ENCODE assay signal across 1 cellular context in genomic region chr5:108381034-108381954, GRCh38.
A peak's percentile ranks its signal among the peaks of the same experiment; 100 is the strongest.
TF ChIP-seq lines count a peak whose summit lies in the region.

No MANE protein-coding gene starts in this region.

TF ChIP-seq in K562, 482 proteins besides CTCF, POLR2A, EP300 and RAD21 (continued from another document and continues in another):
- no peak for TF ChIP-seq IFI16 (CRISPR knock-in tag; IDR thresholded peaks at IDR 0.05)
- TF ChIP-seq RNF2 (IDR thresholded peaks at IDR 0.05), result no peak
- 0 out of 4 replicates have a peak, but pooled peaks of 1 of the 2 experiments have one; percentile 49 for TF ChIP-seq MLLT1 (IDR thresholded peaks at IDR 0.05)
- no peak for TF ChIP-seq IRF2 (CRISPR knock-in tag; IDR thresholded peaks at IDR 0.05)
- no peak for TF ChIP-seq C11orf30 (IDR thresholded peaks at IDR 0.05; ENCODE audit: low read depth)
- no peak for TF ChIP-seq DDX20 (tag; IDR thresholded peaks at IDR 0.05; ENCODE audit: low read depth)
- TF ChIP-seq SIN3A (IDR thresholded peaks at IDR 0.05; ENCODE audit: borderline replicate concordance in 2 of 2, control insufficient read depth in 1 of 2, low read depth in 2 of 2, low read length in 2 of 2), result 0 out of 4 replicates have a peak, but pooled peaks of 1 of the 2 experiments have one; percentile 8
- TF ChIP-seq GTF2E2 (tag; IDR thresholded peaks at IDR 0.05), result 0 out of 2 replicates have a peak, but pooled peaks have one; percentile 54
- TF ChIP-seq, protein P1, sequence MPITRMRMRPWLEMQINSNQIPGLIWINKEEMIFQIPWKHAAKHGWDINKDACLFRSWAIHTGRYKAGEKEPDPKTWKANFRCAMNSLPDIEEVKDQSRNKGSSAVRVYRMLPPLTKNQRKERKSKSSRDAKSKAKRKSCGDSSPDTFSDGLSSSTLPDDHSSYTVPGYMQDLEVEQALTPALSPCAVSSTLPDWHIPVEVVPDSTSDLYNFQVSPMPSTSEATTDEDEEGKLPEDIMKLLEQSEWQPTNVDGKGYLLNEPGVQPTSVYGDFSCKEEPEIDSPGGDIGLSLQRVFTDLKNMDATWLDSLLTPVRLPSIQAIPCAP (CRISPR knock-in tag; IDR thresholded peaks at IDR 0.05; ENCODE audit: borderline replicate concordance), result no peak
- no peak for TF ChIP-seq SIRT6 (IDR thresholded peaks at IDR 0.05; ENCODE audit: low read depth, low read length)
- no peak for TF ChIP-seq KLF1 (tag; IDR thresholded peaks at IDR 0.05)
- TF ChIP-seq ZNF696 (CRISPR knock-in tag; conservative IDR thresholded peaks at IDR 0.05), result no peak
- TF ChIP-seq ZNF143 (CRISPR knock-in tag; IDR thresholded peaks at IDR 0.05), result no peak
- no peak for TF ChIP-seq CLOCK (CRISPR knock-in tag; IDR thresholded peaks at IDR 0.05; ENCODE audit: borderline replicate concordance)
- TF ChIP-seq, protein P2, sequence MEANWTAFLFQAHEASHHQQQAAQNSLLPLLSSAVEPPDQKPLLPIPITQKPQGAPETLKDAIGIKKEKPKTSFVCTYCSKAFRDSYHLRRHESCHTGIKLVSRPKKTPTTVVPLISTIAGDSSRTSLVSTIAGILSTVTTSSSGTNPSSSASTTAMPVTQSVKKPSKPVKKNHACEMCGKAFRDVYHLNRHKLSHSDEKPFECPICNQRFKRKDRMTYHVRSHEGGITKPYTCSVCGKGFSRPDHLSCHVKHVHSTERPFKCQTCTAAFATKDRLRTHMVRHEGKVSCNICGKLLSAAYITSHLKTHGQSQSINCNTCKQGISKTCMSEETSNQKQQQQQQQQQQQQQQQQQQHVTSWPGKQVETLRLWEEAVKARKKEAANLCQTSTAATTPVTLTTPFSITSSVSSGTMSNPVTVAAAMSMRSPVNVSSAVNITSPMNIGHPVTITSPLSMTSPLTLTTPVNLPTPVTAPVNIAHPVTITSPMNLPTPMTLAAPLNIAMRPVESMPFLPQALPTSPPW (CRISPR knock-in tag; IDR thresholded peaks at IDR 0.05), result peak; percentile 76
- 0 out of 2 replicates have a peak, but pooled peaks have one; percentile 19 for TF ChIP-seq ZNF232 (CRISPR knock-in tag; IDR thresholded peaks at IDR 0.05)
- peak; percentile 5 to 73; a peak in 3 of 4 replicates for TF ChIP-seq NONO (IDR thresholded peaks at IDR 0.05; ENCODE audit: low read depth in 2 of 2, low read length in 1 of 2)
- TF ChIP-seq FOXM1 (IDR thresholded peaks at IDR 0.05; ENCODE audit: low read depth), result no peak
- TF ChIP-seq FOXM1 (CRISPR knock-in tag; IDR thresholded peaks at IDR 0.05; ENCODE audit: low read depth), result no peak
- TF ChIP-seq MAZ (CRISPR knock-in tag; conservative IDR thresholded peaks at IDR 0.05 in 1 of 2, IDR thresholded peaks at IDR 0.05 in 1 of 2), result peak; percentile 26 to 71; a peak in 3 of 4 replicates
- TF ChIP-seq ZBTB17 (CRISPR knock-in tag; IDR thresholded peaks at IDR 0.05), result peak; percentile 49; the same call in 1 of the 2 replicates
- no peak for TF ChIP-seq ZNF197 (CRISPR knock-in tag; IDR thresholded peaks at IDR 0.05; ENCODE audit: low read depth)
- no peak for TF ChIP-seq FOXJ2 (tag; IDR thresholded peaks at IDR 0.05)
- TF ChIP-seq MECOM (CRISPR knock-in tag; IDR thresholded peaks at IDR 0.05), result no peak
- TF ChIP-seq NBN (IDR thresholded peaks at IDR 0.05; ENCODE audit: low read depth), result no peak
- TF ChIP-seq SREBF2 (CRISPR knock-in tag; IDR thresholded peaks at IDR 0.05), result no peak
- TF ChIP-seq ZNF184 (CRISPR knock-in tag; IDR thresholded peaks at IDR 0.05), result no peak
- no peak for TF ChIP-seq PKNOX1 (IDR thresholded peaks at IDR 0.05)
- TF ChIP-seq, protein P3, sequence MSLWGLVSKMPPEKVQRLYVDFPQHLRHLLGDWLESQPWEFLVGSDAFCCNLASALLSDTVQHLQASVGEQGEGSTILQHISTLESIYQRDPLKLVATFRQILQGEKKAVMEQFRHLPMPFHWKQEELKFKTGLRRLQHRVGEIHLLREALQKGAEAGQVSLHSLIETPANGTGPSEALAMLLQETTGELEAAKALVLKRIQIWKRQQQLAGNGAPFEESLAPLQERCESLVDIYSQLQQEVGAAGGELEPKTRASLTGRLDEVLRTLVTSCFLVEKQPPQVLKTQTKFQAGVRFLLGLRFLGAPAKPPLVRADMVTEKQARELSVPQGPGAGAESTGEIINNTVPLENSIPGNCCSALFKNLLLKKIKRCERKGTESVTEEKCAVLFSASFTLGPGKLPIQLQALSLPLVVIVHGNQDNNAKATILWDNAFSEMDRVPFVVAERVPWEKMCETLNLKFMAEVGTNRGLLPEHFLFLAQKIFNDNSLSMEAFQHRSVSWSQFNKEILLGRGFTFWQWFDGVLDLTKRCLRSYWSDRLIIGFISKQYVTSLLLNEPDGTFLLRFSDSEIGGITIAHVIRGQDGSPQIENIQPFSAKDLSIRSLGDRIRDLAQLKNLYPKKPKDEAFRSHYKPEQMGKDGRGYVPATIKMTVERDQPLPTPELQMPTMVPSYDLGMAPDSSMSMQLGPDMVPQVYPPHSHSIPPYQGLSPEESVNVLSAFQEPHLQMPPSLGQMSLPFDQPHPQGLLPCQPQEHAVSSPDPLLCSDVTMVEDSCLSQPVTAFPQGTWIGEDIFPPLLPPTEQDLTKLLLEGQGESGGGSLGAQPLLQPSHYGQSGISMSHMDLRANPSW (CRISPR knock-in tag; IDR thresholded peaks at IDR 0.05), result no peak
- TF ChIP-seq FIP1L1 (IDR thresholded peaks at IDR 0.05; ENCODE audit: low read depth, low read length, poor library complexity, severe bottlenecking), result peak; percentile 25
- TF ChIP-seq POLR2AphosphoS2 (IDR thresholded peaks at IDR 0.05; ENCODE audit: low read length), result no peak
- TF ChIP-seq CREM (IDR thresholded peaks at IDR 0.05; ENCODE audit: low read depth), result no peak
- no peak for TF ChIP-seq HOMEZ (CRISPR knock-in tag; IDR thresholded peaks at IDR 0.05)
- no peak for TF ChIP-seq SETDB1 (IDR thresholded peaks at IDR 0.05; ENCODE audit: low read length)
- TF ChIP-seq FOS (IDR thresholded peaks at IDR 0.05; ENCODE audit: extremely low read depth, insufficient read length), result no peak
- TF ChIP-seq MAX (CRISPR knock-in tag; IDR thresholded peaks at IDR 0.05), result no peak
- no peak for TF ChIP-seq ZNF316 (IDR thresholded peaks at IDR 0.05)
- no peak for TF ChIP-seq NFE2L1 (tag; IDR thresholded peaks at IDR 0.05; ENCODE audit: borderline replicate concordance, low read depth)
- TF ChIP-seq HEY1 (CRISPR knock-in tag; IDR thresholded peaks at IDR 0.05; ENCODE audit: borderline replicate concordance), result no peak
- TF ChIP-seq, protein P4, sequence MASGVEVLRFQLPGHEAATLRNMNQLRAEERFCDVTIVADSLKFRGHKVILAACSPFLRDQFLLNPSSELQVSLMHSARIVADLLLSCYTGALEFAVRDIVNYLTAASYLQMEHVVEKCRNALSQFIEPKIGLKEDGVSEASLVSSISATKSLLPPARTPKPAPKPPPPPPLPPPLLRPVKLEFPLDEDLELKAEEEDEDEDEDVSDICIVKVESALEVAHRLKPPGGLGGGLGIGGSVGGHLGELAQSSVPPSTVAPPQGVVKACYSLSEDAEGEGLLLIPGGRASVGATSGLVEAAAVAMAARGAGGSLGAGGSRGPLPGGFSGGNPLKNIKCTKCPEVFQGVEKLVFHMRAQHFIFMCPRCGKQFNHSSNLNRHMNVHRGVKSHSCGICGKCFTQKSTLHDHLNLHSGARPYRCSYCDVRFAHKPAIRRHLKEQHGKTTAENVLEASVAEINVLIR (CRISPR knock-in tag; IDR thresholded peaks at IDR 0.05), result no peak
- TF ChIP-seq HES1 (IDR thresholded peaks at IDR 0.05; ENCODE audit: low read depth), result no peak
- TF ChIP-seq MTA2 (IDR thresholded peaks at IDR 0.05; ENCODE audit: low read depth), result no peak
- peak; percentile 3 for TF ChIP-seq MEIS2 (IDR thresholded peaks at IDR 0.05; ENCODE audit: partially characterized antibody)
- no peak for TF ChIP-seq ZNF274 (IDR thresholded peaks at IDR 0.05; ENCODE audit: borderline replicate concordance, low read depth, low read length)
- TF ChIP-seq ZNF24 (IDR thresholded peaks at IDR 0.05), result no peak
- no peak for TF ChIP-seq ZBTB43 (CRISPR knock-in tag; IDR thresholded peaks at IDR 0.05)
- no peak for TF ChIP-seq MIER1 (IDR thresholded peaks at IDR 0.05; ENCODE audit: low read depth)
- peak; percentile 30; the same call in 1 of the 2 replicates for TF ChIP-seq OTX1 (CRISPR knock-in tag; IDR thresholded peaks at IDR 0.05)
- TF ChIP-seq ARHGAP35 (IDR thresholded peaks at IDR 0.05; ENCODE audit: partially characterized antibody), result no peak
- no peak for TF ChIP-seq ATF2 (CRISPR knock-in tag; IDR thresholded peaks at IDR 0.05)
- TF ChIP-seq NCOA2 (IDR thresholded peaks at IDR 0.05; ENCODE audit: partially characterized antibody in 2 of 2), result no peak
